ENCODE assay signal across 8 cellular contexts in genomic region chr11:18633256-18634139, GRCh38.
DNase-seq lines count a peak whose midpoint lies in the region; ATAC-seq and TF ChIP-seq lines count a peak whose summit lies in the region.

No MANE protein-coding gene starts in this region.

- H3K9ac ChIP-seq in OCI-LY3 (ENCODE audit: low read length): peak overlapping the region; percentile 79

- H2AFZ ChIP-seq in OCI-LY3 (ENCODE audit: low read depth, low read length): 0 out of 2 replicates have a peak overlapping the region, but pooled peaks have one; percentile 34

- H3K79me2 ChIP-seq in OCI-LY3 (ENCODE audit: low read length): peaks cover 38% of the 10 kb centered on the region

- peak; percentile 62 for ATAC-seq in HG02610 (IDR thresholded peaks at IDR 0.05; ENCODE audit: unreplicated experiment)

- H3K4me3 ChIP-seq in OCI-LY3 (ENCODE audit: low read length) (peak overlapping the region; percentile 95), coronary artery (peak overlapping the region; percentile 88), muscle layer of duodenum (ENCODE audit: low read depth in 1 of 2, low read length in 2 of 2) (peak overlapping the region; percentile 89 to 97)

- DNase-seq in activated CD8-positive, alpha-beta memory T cell treated with anti-CD3 and anti-CD28 coated beads, Interleukin-2, amount 50 U/mL, for 24 hours (ENCODE audit: extremely low read depth): peak; percentile 7
- DNase-seq in activated CD8-positive, alpha-beta memory T cell treated with anti-CD3 and anti-CD28 coated beads for 24 hours: no peak
- no peak for DNase-seq in coronary artery (ENCODE audit: low spot score)
- no peak for DNase-seq in DMS114 treated with DMSO at 0.1 percent for 48 hours (lab: John Stamatoyannopoulos, UW; ENCODE audit: unreplicated experiment)
- no peak for DNase-seq in NCI-H2107 (lab: John Stamatoyannopoulos, UW)

- H3K27me3 ChIP-seq in OCI-LY3 (ENCODE audit: low read depth, low read length) (peaks cover 3% of the 10 kb centered on the region; the same call in 1 of the 2 replicates), muscle layer of duodenum (ENCODE audit: low read depth, low read length) (no peaks in the 10 kb centered on the region)

- peak overlapping the region; percentile 99 for H3K4me2 ChIP-seq in OCI-LY3 (ENCODE audit: low read length)

- H3K36me3 ChIP-seq in OCI-LY3 (replicated peaks; ENCODE audit: low read depth, low read length) (no peaks in the 10 kb centered on the region), muscle layer of duodenum (ENCODE audit: control insufficient read depth in 1 of 2, insufficient read depth in 2 of 2, low read length in 2 of 2) (peaks cover 0 to 8% of the 10 kb centered on the region in 2 donors)

- H4K20me1 ChIP-seq in OCI-LY3 (ENCODE audit: insufficient read depth, low read length): peaks cover 43% of the 10 kb centered on the region

- H3K9me3 ChIP-seq in OCI-LY3 (ENCODE audit: insufficient read depth, low read length) (no peaks in the 10 kb centered on the region), muscle layer of duodenum (ENCODE audit: control insufficient read depth in 1 of 2, low read length in 2 of 2) (no peaks in the 10 kb centered on the region)

- peak overlapping the region; percentile 69 for H3K27ac ChIP-seq in OCI-LY3 (ENCODE audit: low read length)
- H3K27ac ChIP-seq in coronary artery: peak overlapping the region; percentile 94 to 95
- peak overlapping the region; percentile 94 for H3K27ac ChIP-seq in muscle layer of duodenum (ENCODE audit: low read length)

- H3K4me1 ChIP-seq in OCI-LY3 (ENCODE audit: low read length) (peaks cover 12% of the 10 kb centered on the region), muscle layer of duodenum (ENCODE audit: control insufficient read depth in 1 of 2, insufficient read depth in 2 of 2, low read length in 2 of 2) (peaks cover 10 to 19% of the 10 kb centered on the region in 2 donors)

- TF ChIP-seq CTCF in OCI-LY3 (IDR thresholded peaks at IDR 0.05; ENCODE audit: low read depth, low read length) (no peak), coronary artery (IDR thresholded peaks at IDR 0.05) (no peak)
